ENCODE assay signal across 17 cellular contexts in the genomic region with DNA sequence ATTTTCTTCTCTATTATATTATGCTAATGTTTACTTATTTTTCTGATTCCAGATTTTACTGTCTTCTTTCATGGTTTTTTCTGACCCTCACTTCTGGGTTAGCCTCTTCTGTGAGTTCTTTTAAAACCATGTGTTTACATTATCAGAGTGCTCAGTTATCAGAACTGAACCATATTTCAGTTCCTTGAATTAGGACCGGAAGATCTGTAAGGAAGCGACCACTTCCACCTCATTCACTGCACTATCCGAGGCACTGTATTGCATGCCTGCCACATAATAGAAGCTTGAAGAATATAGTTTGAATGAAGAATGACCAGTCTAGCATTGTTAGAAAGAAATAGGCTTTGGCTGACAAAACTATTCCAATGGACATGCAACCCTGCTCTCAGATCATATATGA.
"Had no signal": no experiment of that assay in that cellular context is flagged by ENCODE, and none has a peak within 500 bp of the region (broad histone marks: within the 10 kb centered on the region; RNA-seq: fewer than 3 reads in every experiment).

No MANE protein-coding gene starts in this region.

- H3K27me3 ChIP-seq: esophagus squamous epithelium, gastroesophageal sphincter, left lung, neural progenitor cell, ovary, right atrium auricular region, suprapubic skin, thyroid gland, uterus had no signal

- H3K9me3 ChIP-seq: lower lobe of right lung, suprapubic skin, thyroid gland, uterus had no signal

- ATAC-seq: gastroesophageal sphincter; left lung; lower lobe of right lung; natural killer cell treated with Interleukin-12 subunit alpha and Interleukin-12 subunit beta and Interleukin-15 and Interleukin-18, amount 100 ng/mL, for 72 hours; stimulated activated naive CD8-positive, alpha-beta T cell treated with anti-CD3 and anti-CD28 coated beads, Interleukin-15, Interleukin-2, amounts not matched to agents 100 U/mL and 50 U/mL, for 24 hours had no signal

- H3K27ac ChIP-seq: gastroesophageal sphincter, left lung, lower lobe of right lung, neural progenitor cell, ovary, right atrium auricular region, suprapubic skin, thyroid gland, uterus had no signal

- H3K4me3 ChIP-seq: esophagus squamous epithelium, gastroesophageal sphincter, left lung, lower lobe of right lung, neural progenitor cell, ovary, right atrium auricular region, suprapubic skin, thyroid gland, uterus had no signal

- DNase-seq: esophagus squamous epithelium; foreskin fibroblast; glutamatergic neuron; left lung; lower lobe of right lung; midbrain; ovary; small intestine; stimulated activated CD4-positive, alpha-beta T cell treated with anti-CD3 and anti-CD28 coated beads, Interleukin-2, amount 100 ng/mL, for 48 hours; stimulated activated naive CD8-positive, alpha-beta T cell treated with anti-CD3 and anti-CD28 coated beads, Interleukin-15, Interleukin-2, amounts not matched to agents 100 U/mL and 50 U/mL, for 24 hours; thyroid gland; uterus had no signal

- H3K36me3 ChIP-seq: esophagus squamous epithelium, gastroesophageal sphincter, left lung, lower lobe of right lung, neural progenitor cell, ovary, right atrium auricular region, suprapubic skin, thyroid gland, uterus had no signal

- H3K4me1 ChIP-seq: gastroesophageal sphincter, left lung, lower lobe of right lung, neural progenitor cell, right atrium auricular region, suprapubic skin, thyroid gland, uterus had no signal
